ENCODE assay signal across 29 cellular contexts in the genomic region with DNA sequence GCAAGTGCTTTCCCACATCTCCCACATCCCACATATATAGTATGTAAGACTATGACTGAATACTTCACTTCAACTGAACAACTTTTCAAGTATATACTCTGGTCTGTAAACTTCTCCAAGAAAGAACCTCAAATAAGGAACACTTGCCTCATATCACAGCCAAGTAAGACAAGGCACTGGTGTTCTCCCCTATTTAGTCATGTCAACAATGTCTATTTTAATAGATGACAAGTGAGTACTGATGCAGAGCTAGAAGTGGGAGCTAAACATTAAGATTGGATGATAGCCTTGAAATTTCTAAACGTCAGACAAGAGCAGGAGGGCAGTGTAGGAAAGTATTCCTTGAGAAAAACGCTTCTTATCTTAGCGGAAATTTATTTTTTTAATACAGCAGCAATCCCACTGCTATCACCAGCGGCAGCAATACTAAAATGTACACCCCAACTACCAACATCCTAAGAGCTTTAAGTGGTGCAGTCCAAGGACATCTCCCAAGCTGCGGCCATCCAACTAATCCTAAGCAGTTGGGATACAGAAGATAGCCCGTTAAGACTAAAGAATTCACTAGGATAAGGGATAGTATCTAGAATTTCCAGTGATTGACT.
"Had no signal": no experiment of that assay in that cellular context is flagged by ENCODE, and none has a peak within 500 bp of the region (broad histone marks: within the 10 kb centered on the region; RNA-seq: fewer than 3 reads in every experiment).

No MANE protein-coding gene starts in this region.

- H3K27ac ChIP-seq: cardiac muscle cell, SJSA1 had no signal

- H3K27me3 Mint-ChIP-seq: activated CD4-positive, alpha-beta memory T cell treated with anti-CD3 and anti-CD28 coated beads, Interleukin-2, amount 10 ng/mL, durations not matched to agents 7 days and 5 days; activated CD4-positive, alpha-beta T cell treated with anti-CD3 and anti-CD28 coated beads, Interleukin-2, amount 10 ng/mL, durations not matched to agents 7 days and 5 days; activated naive CD8-positive, alpha-beta T cell; activated T-helper 17 cell treated with anti-CD3 and anti-CD28 coated beads, Interleukin-2, amount 50 U/mL, for 72 hours; brain had no signal

- H3K27ac Mint-ChIP-seq: activated CD4-positive, alpha-beta memory T cell treated with anti-CD3 and anti-CD28 coated beads, Interleukin-2, amount 10 ng/mL, durations not matched to agents 7 days and 5 days; activated CD4-positive, alpha-beta T cell treated with anti-CD3 and anti-CD28 coated beads, Interleukin-2, amount 10 ng/mL, durations not matched to agents 7 days and 5 days; activated naive CD4-positive, alpha-beta T cell treated with anti-CD3 and anti-CD28 coated beads for 36 hours; activated naive CD8-positive, alpha-beta T cell; activated T-helper 17 cell treated with anti-CD3 and anti-CD28 coated beads, Interleukin-2, amount 50 U/mL, for 72 hours; brain; T-helper 1 cell treated with Interleukin-12 subunit alpha and Interleukin-12 subunit beta and Interleukin-4 antibody, amounts not matched to agents 30 μg/mL and 1 μg/mL, for 36 hours had no signal

- H3K36me3 Mint-ChIP-seq: activated naive CD8-positive, alpha-beta T cell had no signal

- H3K4me1 ChIP-seq: SJSA1 had no signal

- H3K4me3 ChIP-seq: cardiac muscle cell, SJSA1 had no signal

- H3K27me3 ChIP-seq: cardiac muscle cell, SJSA1 had no signal

- FAIRE-seq: astrocyte, TTC549 had no signal

- H3K4me3 Mint-ChIP-seq: activated CD4-positive, alpha-beta memory T cell treated with anti-CD3 and anti-CD28 coated beads, Interleukin-2, amount 10 ng/mL, durations not matched to agents 7 days and 5 days; activated CD4-positive, alpha-beta T cell treated with anti-CD3 and anti-CD28 coated beads, Interleukin-2, amount 10 ng/mL, durations not matched to agents 7 days and 5 days; activated naive CD4-positive, alpha-beta T cell treated with anti-CD3 and anti-CD28 coated beads for 36 hours; activated naive CD8-positive, alpha-beta T cell; activated T-helper 17 cell treated with anti-CD3 and anti-CD28 coated beads, Interleukin-2, amount 50 U/mL, for 72 hours; brain; T-helper 1 cell treated with Interleukin-12 subunit alpha and Interleukin-12 subunit beta and Interleukin-4 antibody, amounts not matched to agents 30 μg/mL and 1 μg/mL, for 36 hours had no signal

- DNase-seq: activated CD4-positive, alpha-beta memory T cell treated with anti-CD3 and anti-CD28 coated beads, Interleukin-2, amount 10 ng/mL, durations not matched to agents 7 days and 5 days; activated CD4-positive, alpha-beta T cell treated with anti-CD3 and anti-CD28 coated beads, Interleukin-2, amount 10 ng/mL, durations not matched to agents 7 days and 5 days; activated CD4-positive, CD25-positive, alpha-beta regulatory T cell; activated gamma-delta T cell; activated naive CD4-positive, alpha-beta T cell treated with anti-CD3 and anti-CD28 coated beads for 36 hours; activated T-cell treated with anti-CD3 and anti-CD28 coated beads for 4 hours; activated T-cell treated with anti-CD3 and anti-CD28 coated beads, Interleukin-2, amount 50 U/mL, for 48 hours; amygdala; Karpas-422; NCI-H1105 treated with DMSO at 0.1 percent for 48 hours; NCI-H1436 treated with DMSO at 0.1 percent for 48 hours; NCI-H187; NCI-H2081; NCI-H510A treated with DMSO at 0.1 percent for 48 hours; NCI-H69; NK-92 treated with Interleukin-12 subunit alpha and Interleukin-12 subunit beta, amount 100 ng/mL, for 24 hours; OCI-M1; RPMI8226; SHP77; T1000 had no signal

- H3K9me3 ChIP-seq: SJSA1 had no signal

- H3K9me3 Mint-ChIP-seq: activated CD4-positive, alpha-beta memory T cell treated with anti-CD3 and anti-CD28 coated beads, Interleukin-2, amount 10 ng/mL, durations not matched to agents 7 days and 5 days; activated CD4-positive, alpha-beta T cell treated with anti-CD3 and anti-CD28 coated beads, Interleukin-2, amount 10 ng/mL, durations not matched to agents 7 days and 5 days; activated naive CD4-positive, alpha-beta T cell treated with anti-CD3 and anti-CD28 coated beads for 36 hours; activated T-helper 17 cell treated with anti-CD3 and anti-CD28 coated beads, Interleukin-2, amount 50 U/mL, for 72 hours; brain; T-helper 1 cell treated with Interleukin-12 subunit alpha and Interleukin-12 subunit beta and Interleukin-4 antibody, amounts not matched to agents 30 μg/mL and 1 μg/mL, for 36 hours had no signal

- H3K4me1 Mint-ChIP-seq: activated CD4-positive, alpha-beta memory T cell treated with anti-CD3 and anti-CD28 coated beads, Interleukin-2, amount 10 ng/mL, durations not matched to agents 7 days and 5 days; activated CD4-positive, alpha-beta T cell treated with anti-CD3 and anti-CD28 coated beads, Interleukin-2, amount 10 ng/mL, durations not matched to agents 7 days and 5 days; activated T-helper 17 cell treated with anti-CD3 and anti-CD28 coated beads, Interleukin-2, amount 50 U/mL, for 72 hours; brain had no signal

- ATAC-seq: activated T-helper 17 cell treated with anti-CD3 and anti-CD28 coated beads, Interleukin-2, amount 50 U/mL, for 72 hours; Panc1 had no signal
